Comparison of ENCODE assay signal across 25 cellular contexts in the genomic region with DNA sequence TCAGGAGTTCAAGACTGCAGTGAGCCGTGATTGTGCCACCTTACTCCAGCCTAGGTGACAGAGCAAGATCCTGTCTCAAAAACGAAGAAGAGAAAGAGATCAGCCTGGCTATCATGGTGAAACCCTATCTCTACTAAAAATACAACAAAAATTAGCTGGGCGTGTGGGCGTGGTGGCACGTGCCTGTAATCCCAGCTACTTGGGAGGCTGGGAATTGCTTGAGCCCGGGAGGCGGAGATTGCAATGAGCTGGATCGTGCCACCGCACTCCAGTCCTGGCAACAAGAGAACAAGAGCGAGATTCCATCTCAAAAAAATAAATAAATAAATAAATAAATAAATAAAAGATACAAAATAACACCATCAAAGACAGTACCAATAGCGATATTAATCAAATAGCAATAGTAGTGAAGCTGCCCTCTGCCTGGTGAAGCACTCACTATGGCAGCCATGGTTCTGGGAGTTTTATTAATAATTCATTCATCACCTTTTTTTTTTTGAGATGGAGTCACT.
"Had no signal": no experiment of that assay in that cellular context is flagged by ENCODE, and none has a peak within 500 bp of the region (broad histone marks: within the 10 kb centered on the region; RNA-seq: fewer than 3 reads in every experiment).

No MANE protein-coding gene starts in this region.

- H3K4me3 ChIP-seq: adrenal gland, body of pancreas, colonic mucosa, heart right ventricle had no signal

- ATAC-seq: activated CD4-positive, CD25-positive, alpha-beta regulatory T cell treated with anti-CD3 and anti-CD28 coated beads, Interleukin-2, amount 50 U/mL, for 24 hours; activated CD8-positive, alpha-beta T cell treated with anti-CD3 and anti-CD28 coated beads for 36 hours; activated naive CD8-positive, alpha-beta T cell treated with anti-CD3 and anti-CD28 coated beads, Interleukin-2, amount 50 U/mL, for 24 hours; activated T-cell treated with anti-CD3 and anti-CD28 coated beads, Interleukin-2, amount 50 U/mL, for 4 hours; body of pancreas; foreskin keratinocyte; T-cell had no signal

- DNase-seq: activated B cell treated with CpG ODN at 0.5 μM for 24 hours; activated CD4-positive, alpha-beta T cell treated with anti-CD3 and anti-CD28 coated beads for 48 hours; activated CD4-positive, alpha-beta T cell treated with anti-CD3 and anti-CD28 coated beads, Interleukin-2, amount 50 U/mL, for 1 hour; activated CD4-positive, alpha-beta T cell treated with anti-CD3 and anti-CD28 coated beads, Interleukin-2, amount 50 U/mL, for 48 hours; activated CD8-positive, alpha-beta memory T cell treated with anti-CD3 and anti-CD28 coated beads for 24 hours; activated CD8-positive, alpha-beta T cell treated with anti-CD3 and anti-CD28 coated beads for 36 hours; activated effector memory CD4-positive, alpha-beta T cell treated with anti-CD3 and anti-CD28 coated beads, Interleukin-2, amount 50 U/mL, for 16 hours; activated naive CD4-positive, alpha-beta T cell treated with anti-CD3 and anti-CD28 coated beads for 36 hours; activated naive CD8-positive, alpha-beta T cell treated with anti-CD3 and anti-CD28 coated beads for 36 hours; activated naive CD8-positive, alpha-beta T cell treated with anti-CD3 and anti-CD28 coated beads, Interleukin-2, amount 50 U/mL, for 24 hours; activated T-cell treated with anti-CD3 and anti-CD28 coated beads, Interleukin-2, amount 50 U/mL, for 4 hours; adrenal gland; aorta; body of pancreas; cerebellar nuclear complex; colonic mucosa; effector CD8-positive, alpha-beta T cell; endodermal cell; foreskin keratinocyte; heart right ventricle; SW 1271; T-cell; T-helper 9 cell; WERI-Rb-1 had no signal

- H3K9me3 ChIP-seq: adrenal gland, body of pancreas, colonic mucosa, heart right ventricle had no signal

- H3K4me1 ChIP-seq: colonic mucosa, foreskin keratinocyte had no signal

- H3K27ac ChIP-seq: colonic mucosa, foreskin keratinocyte, heart right ventricle, WERI-Rb-1 had no signal

- H3K36me3 ChIP-seq: colonic mucosa had no signal

- H3K27me3 ChIP-seq: adrenal gland, body of pancreas, colonic mucosa, foreskin keratinocyte, heart right ventricle had no signal
